In the genomic region with DNA sequence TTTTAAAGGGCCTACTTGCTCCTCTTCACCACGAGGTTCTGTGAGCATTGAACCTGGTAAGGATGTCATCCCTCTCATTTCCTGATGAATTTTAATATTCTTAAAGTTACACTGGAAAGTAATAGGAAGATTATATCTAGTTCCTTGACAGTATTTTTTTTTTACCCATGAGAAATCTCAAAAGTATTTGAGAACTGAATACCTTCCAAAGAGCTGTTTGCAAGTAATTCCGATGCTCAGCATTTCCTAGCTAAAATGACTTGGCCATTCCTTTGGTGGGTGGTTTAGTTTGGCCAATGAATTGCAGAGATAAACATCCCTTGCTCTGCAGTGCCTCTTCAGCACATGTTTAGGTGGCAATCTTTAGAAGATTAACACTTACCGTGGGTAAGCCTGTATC, we compare ENCODE assay signal across 24 cellular contexts.
DNase-seq lines count a peak whose midpoint lies in the region; ATAC-seq and TF ChIP-seq lines count a peak whose summit lies in the region.
"Had no signal": no experiment of that assay in that cellular context is flagged by ENCODE, and none has a peak within 500 bp of the region (broad histone marks: within the 10 kb centered on the region; RNA-seq: fewer than 3 reads in every experiment).

No MANE protein-coding gene starts in this region.

- ATAC-seq in gastroesophageal sphincter (no peak), HG03378 (IDR thresholded peaks at IDR 0.05; ENCODE audit: unreplicated experiment) (no peak)
- ATAC-seq: GM12878, HCT116, Right ventricle myocardium inferior had no signal

- H3K36me3 ChIP-seq in gastroesophageal sphincter = no peaks in the 10 kb centered on the region
- H3K36me3 ChIP-seq in CD8-positive, alpha-beta memory T cell (ENCODE audit: insufficient read depth, low read length) = no peaks in the 10 kb centered on the region
- H3K36me3 ChIP-seq: BLaER1, SJSA1 had no signal

- no peak for TF ChIP-seq EP300 in gastroesophageal sphincter (IDR thresholded peaks at IDR 0.05)

- WGBS in gastroesophageal sphincter (ENCODE audit: low coverage in 1 of 2), 2 donors = 16 to 30% methylated on average over 2 to 3 of the region's 3 CpGs

- POLR2A ChIA-PET in CD8-positive, alpha-beta memory T cell (lab: Charles Lee) = no interaction called here

- no peaks in the 10 kb centered on the region for H3K9me3 Mint-ChIP-seq in CD8-positive, alpha-beta memory T cell
- H3K9me3 Mint-ChIP-seq: CD4-positive, alpha-beta T cell had no signal

- CTCF ChIA-PET in CD8-positive, alpha-beta memory T cell (lab: Charles Lee) = no interaction called here

- H3K4me3 Mint-ChIP-seq in CD8-positive, alpha-beta memory T cell = no peak overlapping the region
- H3K4me3 Mint-ChIP-seq: CD4-positive, alpha-beta T cell; IgD-negative memory B cell had no signal

- no peak for TF ChIP-seq POLR2A in gastroesophageal sphincter (IDR thresholded peaks at IDR 0.05)

- peak; percentile 15 for DNase-seq in AG09319 (ENCODE audit: extremely low read depth, low read depth)
- peak; percentile 54 for DNase-seq in GM03348 (ENCODE audit: low spot score)
- DNase-seq in choroid plexus epithelial cell (ENCODE audit: low read depth) = peak; percentile 26
- no peak for DNase-seq in NCI-H524 treated with DMSO at 0.1 percent for 48 hours (lab: John Stamatoyannopoulos, UW)
- DNase-seq in GM19238 (ENCODE audit: insufficient read length, low spot score) = no peak
- no peak for DNase-seq in CD8-positive, alpha-beta memory T cell
- DNase-seq: 8988T; CD4-positive, alpha-beta T cell; DND-41; GDM1; GOT3; Karpas-422; NCI-H1694 treated with DMSO at 0.1 percent for 48 hours; NCI-H446; NCI-H526 treated with DMSO at 0.1 percent for 48 hours; OCI-M1 had no signal

- H3K27ac Mint-ChIP-seq in CD8-positive, alpha-beta memory T cell = no peak overlapping the region
- H3K27ac Mint-ChIP-seq: CD4-positive, alpha-beta T cell; IgD-negative memory B cell had no signal

- no peaks in the 10 kb centered on the region for H3K4me1 Mint-ChIP-seq in CD8-positive, alpha-beta memory T cell
- H3K4me1 Mint-ChIP-seq: IgD-negative memory B cell had no signal

- H3K27me3 Mint-ChIP-seq in CD8-positive, alpha-beta memory T cell = no peaks in the 10 kb centered on the region
- H3K27me3 Mint-ChIP-seq: CD4-positive, alpha-beta T cell; IgD-negative memory B cell had no signal

- peak overlapping the region; percentile 51 to 76 (median 58) for H3K27ac ChIP-seq in gastroesophageal sphincter
- no peak overlapping the region for H3K27ac ChIP-seq in CD8-positive, alpha-beta memory T cell (ENCODE audit: low read depth, low read length)
- H3K27ac ChIP-seq: BLaER1, SJSA1 had no signal

- H3K4me3 ChIP-seq in choroid plexus epithelial cell (ENCODE audit: low read depth, low read length) (no peak overlapping the region), gastroesophageal sphincter (no peak overlapping the region)
- H3K4me3 ChIP-seq in CD8-positive, alpha-beta memory T cell (ENCODE audit: low read length) = no peak overlapping the region
- H3K4me3 ChIP-seq: BLaER1, GM12878, SJSA1 had no signal

- TF ChIP-seq CTCF in AG09319 (IDR thresholded peaks at IDR 0.05; ENCODE audit: low read depth, low read length) (no peak), choroid plexus epithelial cell (conservative IDR thresholded peaks at IDR 0.05; ENCODE audit: low read depth, low read length) (no peak), gastroesophageal sphincter (IDR thresholded peaks at IDR 0.05) (no peak)

- no peaks in the 10 kb centered on the region for H3K36me3 Mint-ChIP-seq in CD8-positive, alpha-beta memory T cell

- no peaks in the 10 kb centered on the region for H3K9me3 ChIP-seq in gastroesophageal sphincter
- H3K9me3 ChIP-seq in CD8-positive, alpha-beta memory T cell (ENCODE audit: low read length) = no peaks in the 10 kb centered on the region
- H3K9me3 ChIP-seq: BLaER1, SJSA1 had no signal

- peaks cover 0 to 11% (median 9%) of the 10 kb centered on the region in 3 donors for H3K4me1 ChIP-seq in gastroesophageal sphincter
- H3K4me1 ChIP-seq in CD8-positive, alpha-beta memory T cell (ENCODE audit: insufficient read depth, low read length) = no peaks in the 10 kb centered on the region
- H3K4me1 ChIP-seq: BLaER1, SJSA1 had no signal

- no peaks in the 10 kb centered on the region for H3K27me3 ChIP-seq in gastroesophageal sphincter
- no peaks in the 10 kb centered on the region for H3K27me3 ChIP-seq in CD8-positive, alpha-beta memory T cell (ENCODE audit: insufficient read depth, low read length, poor library complexity, severe bottlenecking)
- H3K27me3 ChIP-seq: BLaER1, SJSA1 had no signal

Comparison
In these comparisons a context has a peak if more than half of its experiments do, and no peak if none do; other contexts are left out.
1. DNase-seq: peak in AG09319 (single experiment), GM03348 (single experiment) and choroid plexus epithelial cell (single experiment); none in NCI-H524 treated with DMSO at 0.1 percent for 48 hours (single experiment), GM19238 (single experiment) and CD8-positive, alpha-beta memory T cell (0 of 5).